In the genomic region with DNA sequence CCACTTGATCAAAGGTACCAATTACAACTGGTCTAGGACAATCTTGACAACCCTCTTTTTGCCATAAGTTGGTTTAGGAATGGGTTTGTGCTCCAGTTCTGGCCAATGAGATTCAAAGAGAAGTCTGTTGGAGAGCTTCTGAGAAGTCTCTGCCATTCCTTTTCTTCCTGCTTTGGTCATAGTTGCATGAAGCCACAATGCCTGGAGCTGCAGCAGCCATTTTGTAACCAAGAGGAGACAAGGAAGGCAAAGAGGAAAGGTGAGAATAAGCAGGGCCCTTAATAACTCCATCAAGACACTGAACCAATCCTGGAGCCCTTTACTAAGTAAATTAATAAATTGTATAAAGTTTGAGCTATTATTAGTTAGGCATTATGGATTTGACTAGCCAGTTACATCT, we compare ENCODE assay signal across 2 cellular contexts.
TF ChIP-seq lines count a peak whose summit lies in the region.

No MANE protein-coding gene starts in this region.

TF ChIP-seq in HEK293, 187 proteins besides CTCF, POLR2A, EP300 and RAD21:
- TF ChIP-seq KLF16 (tag by site-specific recombination; IDR thresholded peaks at IDR 0.05): no peak
- TF ChIP-seq ZNF280D (tag by site-specific recombination; IDR thresholded peaks at IDR 0.05): peak; percentile 34; the same call in 1 of the 2 replicates

TF ChIP-seq in K562, 482 proteins besides CTCF, POLR2A, EP300 and RAD21:
- TF ChIP-seq E2F5 (CRISPR knock-in tag; IDR thresholded peaks at IDR 0.05) (no peak), RBM25 (IDR thresholded peaks at IDR 0.05; ENCODE audit: low read depth, low read length, severe bottlenecking) (peak; percentile 92)
